ENCODE assay signal across 7 cellular contexts in the genomic region with DNA sequence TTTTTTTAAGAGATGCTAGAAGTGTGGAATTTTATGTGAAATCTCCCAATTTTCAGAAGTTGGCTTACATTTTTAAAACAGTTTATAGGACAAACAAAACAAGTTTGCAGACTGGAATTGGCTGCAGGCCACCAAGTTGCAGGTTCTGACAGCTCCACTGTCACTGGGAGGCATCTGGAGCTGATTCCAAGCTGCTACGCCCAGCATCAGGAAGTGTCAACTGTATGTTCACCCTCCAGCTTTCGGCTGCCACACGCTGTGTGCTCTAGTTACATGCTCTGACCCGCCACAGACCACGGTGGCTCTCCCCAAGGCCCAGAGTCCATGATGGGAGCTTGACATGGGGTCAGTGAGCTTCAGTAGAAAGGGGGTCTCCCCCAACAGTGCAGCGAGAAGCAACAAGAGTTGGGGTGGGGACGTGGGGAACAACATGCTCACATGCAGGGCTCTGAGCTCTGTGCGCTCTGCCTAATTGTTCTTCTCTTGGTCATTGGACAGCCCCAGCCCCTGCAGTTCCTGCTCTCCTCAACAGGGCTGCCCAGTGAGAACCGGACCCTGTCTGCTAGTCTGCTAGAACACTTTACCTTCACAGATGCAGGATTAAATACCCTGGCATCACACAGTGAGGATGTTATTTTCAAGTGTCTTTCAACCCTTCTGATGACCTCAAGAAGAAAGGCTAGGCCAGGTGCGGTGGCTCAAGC. TPM values are rescaled to one million over a fixed set of nuclear protein-coding genes. Genes with fewer than 3 reads are reported as not detected.
"Had no signal": no experiment of that assay in that cellular context is flagged by ENCODE, and none has a peak within 500 bp of the region (broad histone marks: within the 10 kb centered on the region; RNA-seq: fewer than 3 reads in every experiment).

No MANE protein-coding gene starts in this region.

RNA-seq across cellular contexts. Expression of a gene that starts 8.0 kb away (rescaled TPM):
- total RNA-seq: K562, M059J, OCI-LY7, PC-3, Right ventricle myocardium superior, SJSA1 had no signal
- polyA plus RNA-seq: IgD-negative memory B cell, K562 had no signal
